ENCODE assay signal across 1 cellular context in genomic region chr20:56343861-56344381, GRCh38.
TF ChIP-seq lines count a peak whose summit lies in the region.

No MANE protein-coding gene starts in this region.

TF ChIP-seq in HepG2, 621 proteins besides CTCF, POLR2A, EP300 and RAD21 (continued from another document):
- TF ChIP-seq ZBTB40 (IDR thresholded peaks at IDR 0.05) (no peak), ZBTB40 (CRISPR knock-in tag; IDR thresholded peaks at IDR 0.05) (0 out of 2 replicates have a peak, but pooled peaks have one; percentile 42), ZSCAN21 (CRISPR knock-in tag; IDR thresholded peaks at IDR 0.05; ENCODE audit: borderline replicate concordance) (0 out of 2 replicates have a peak, but pooled peaks have one; percentile 38), GTF2F1 (IDR thresholded peaks at IDR 0.05; ENCODE audit: low read length) (no peak), ZNF207 (IDR thresholded peaks at IDR 0.05; ENCODE audit: borderline replicate concordance) (no peak), HDAC6 (IDR thresholded peaks at IDR 0.05; ENCODE audit: low read depth, low read length) (no peak), ZNF367 (CRISPR knock-in tag; IDR thresholded peaks at IDR 0.05; ENCODE audit: borderline replicate concordance) (no peak; the same call in 1 of the 2 replicates), SMAD9 (CRISPR knock-in tag; IDR thresholded peaks at IDR 0.05) (no peak), EEA1 (CRISPR knock-in tag; IDR thresholded peaks at IDR 0.05; ENCODE audit: borderline replicate concordance) (peak; percentile 58; the same call in 1 of the 2 replicates), ZNF776 (CRISPR knock-in tag; IDR thresholded peaks at IDR 0.05) (peak; percentile 50; the same call in 1 of the 2 replicates), MAZ (IDR thresholded peaks at IDR 0.05; ENCODE audit: borderline replicate concordance, low read depth, low read length) (no peak), MAZ (CRISPR knock-in tag; IDR thresholded peaks at IDR 0.05; ENCODE audit: low read depth) (peak; percentile 38; the same call in 1 of the 2 replicates), ZBED4 (CRISPR knock-in tag; IDR thresholded peaks at IDR 0.05; ENCODE audit: borderline replicate concordance) (no peak), AGO1 (IDR thresholded peaks at IDR 0.05; ENCODE audit: low read depth, low read length, poor library complexity, severe bottlenecking) (no peak), GATAD1 (CRISPR knock-in tag; IDR thresholded peaks at IDR 0.05) (no peak), ZNF691 (CRISPR knock-in tag; IDR thresholded peaks at IDR 0.05; ENCODE audit: borderline replicate concordance, low read depth) (no peak), CERS6 (CRISPR knock-in tag; IDR thresholded peaks at IDR 0.05) (no peak), SCMH1 (CRISPR knock-in tag; IDR thresholded peaks at IDR 0.05; ENCODE audit: borderline replicate concordance) (0 out of 2 replicates have a peak, but pooled peaks have one; percentile 14), XRCC5 (optimal IDR thresholded peaks at IDR 0.05; ENCODE audit: low read length) (peak; percentile 57), ZNF644 (CRISPR knock-in tag; IDR thresholded peaks at IDR 0.05; ENCODE audit: low read depth) (no peak), SRF (IDR thresholded peaks at IDR 0.05; ENCODE audit: low read depth, low read length) (no peak), FOXO1 (CRISPR knock-in tag; IDR thresholded peaks at IDR 0.05) (no peak), ZNF687 (CRISPR knock-in tag; IDR thresholded peaks at IDR 0.05) (peak; percentile 35)
TF ChIP-seq in HepG2: peak in this region for 53.
